ENCODE assay signal across 8 cellular contexts in the genomic region with DNA sequence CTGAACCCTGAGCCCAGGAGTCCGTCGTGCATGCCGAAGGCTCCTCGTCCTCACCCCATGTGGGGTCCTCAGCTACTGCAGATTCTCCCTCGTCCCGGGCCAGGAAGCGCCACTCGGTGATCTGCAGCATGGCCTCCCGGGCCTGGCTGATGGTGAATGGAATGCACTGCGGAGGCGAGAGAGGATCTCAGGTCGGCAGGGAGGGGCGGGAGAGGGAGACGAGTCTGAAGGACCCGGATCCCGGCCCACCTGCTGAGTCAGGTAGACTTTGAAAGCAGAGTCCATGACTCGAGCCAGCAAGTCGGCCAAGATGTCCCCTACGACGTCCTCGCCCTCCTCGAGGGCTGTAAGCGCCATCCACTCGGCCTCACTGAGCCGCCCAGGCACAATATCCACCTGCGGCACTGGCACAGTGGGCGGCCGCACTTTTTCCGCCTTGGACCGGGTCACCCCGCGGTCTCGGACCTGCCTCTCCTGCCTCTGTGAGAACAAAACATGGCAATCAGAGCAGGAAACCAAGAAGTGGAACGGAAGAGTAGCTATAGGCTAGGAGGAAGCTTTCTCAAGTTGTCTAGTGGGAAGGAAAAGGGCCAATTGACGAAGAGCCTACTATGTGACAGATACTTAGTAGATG. TPM values are rescaled to one million over a fixed set of nuclear protein-coding genes. Genes with fewer than 3 reads are reported as not detected.
A peak's percentile ranks its signal among the peaks of the same experiment; 100 is the strongest.
DNase-seq lines count a peak whose midpoint lies in the region; ATAC-seq and TF ChIP-seq lines count a peak whose summit lies in the region.

No MANE protein-coding gene starts in this region.

- H3K9me3 Mint-ChIP-seq in WTC11, result no peaks in the 10 kb centered on the region

- peaks cover 55% of the 10 kb centered on the region for H3K4me1 ChIP-seq in DOHH2 (ENCODE audit: control insufficient read depth, low read length)
- H3K4me1 ChIP-seq in gastrocnemius medialis, result peaks cover 4 to 14% of the 10 kb centered on the region in 2 donors

- H3F3A ChIP-seq in DOHH2 (ENCODE audit: control insufficient read depth, insufficient read depth), result 0 out of 2 replicates have a peak, but pooled peaks cover 7% of the 10 kb centered on the region

- no peaks in the 10 kb centered on the region for H3K9me3 ChIP-seq in DOHH2 (ENCODE audit: control insufficient read depth, insufficient read depth, low read length)
- no peaks in the 10 kb centered on the region for H3K9me3 ChIP-seq in gastrocnemius medialis

- H3K36me3 ChIP-seq in DOHH2 (ENCODE audit: control insufficient read depth, low read length), result no peaks in the 10 kb centered on the region
- no peaks in the 10 kb centered on the region for H3K36me3 ChIP-seq in gastrocnemius medialis

- peaks cover 76% of the 10 kb centered on the region for H3K27me3 Mint-ChIP-seq in WTC11 (ENCODE audit: low read depth)

- no peaks in the 10 kb centered on the region for H3K79me2 ChIP-seq in DOHH2 (ENCODE audit: control insufficient read depth, low read length)

- POLR2A ChIA-PET in WTC11 (lab: Charles Lee), result interaction anchor here (1.1 to 1.3 kb wide), 2 partner anchors 25 to 42 kb away, joined by 3 to 10 read pairs; no protein-coding TSS in a partner anchor

- DNase-seq in WTC11 (ENCODE audit: low spot score) (peak; percentile 62), fibroblast of villous mesenchyme (ENCODE audit: low read depth) (no peak), gastrocnemius medialis (no peak), NCI-H82 treated with DMSO at 0.1 percent for 48 hours (lab: John Stamatoyannopoulos, UW; ENCODE audit: unreplicated experiment) (no peak), NCI-H748 (lab: John Stamatoyannopoulos, UW; ENCODE audit: unreplicated experiment) (no peak), posterior vena cava (ENCODE audit: low spot score) (no peak)
- DNase-seq in activated CD4-positive, CD25-positive, alpha-beta regulatory T cell treated with anti-CD3 and anti-CD28 coated beads, Interleukin-2, amount 50 U/mL, for 72 hours, result no peak

- H3K27ac ChIP-seq in DOHH2 (ENCODE audit: low read depth, low read length) (no peak overlapping the region), gastrocnemius medialis (peak overlapping the region in 1 of 4 donors; percentile 33)

- in situ Hi-C loops in gastrocnemius medialis (cut with MboI; ENCODE audit: low sequenced_read_pairs in 4 of 4), result no loop called here

- TF ChIP-seq POLR2A in gastrocnemius medialis (IDR thresholded peaks at IDR 0.05), result no peak

- TF ChIP-seq CTCF in DOHH2 (IDR thresholded peaks at IDR 0.05; ENCODE audit: low read depth, low read length, poor library complexity, severe bottlenecking) (no peak), WTC11 (IDR thresholded peaks at IDR 0.05) (no peak), fibroblast of villous mesenchyme (IDR thresholded peaks at IDR 0.05; ENCODE audit: insufficient read depth, low read depth, low read length) (no peak), gastrocnemius medialis (IDR thresholded peaks at IDR 0.05 in 4 of 5, conservative IDR thresholded peaks at IDR 0.05 in 1 of 5) (no peak)

- H3K27ac Mint-ChIP-seq in WTC11, result no peak overlapping the region

- peaks cover 13% of the 10 kb centered on the region for H3K4me1 Mint-ChIP-seq in WTC11

- peak overlapping the region; percentile 78 for H3K4me2 ChIP-seq in DOHH2 (ENCODE audit: low read length)

- no peaks in the 10 kb centered on the region for H3K9me2 ChIP-seq in DOHH2 (replicated peaks; ENCODE audit: control insufficient read depth, low read length)

- ATAC-seq in WTC11 (peak; percentile 15), gastrocnemius medialis (no peak)

- intact Hi-C loops in gastrocnemius medialis (cut with DNase I; ENCODE audit: low total_unique reads), result no loop called here
- intact Hi-C loops in posterior vena cava (cut with DNase I), result loop anchor here in 1 of 2 donors (1.0 kb wide), 1 partner anchor 49 kb away; no protein-coding TSS in a partner anchor

- CTCF ChIA-PET in WTC11 (lab: Charles Lee), result interaction anchor here (0.7 to 2.5 kb wide), 6 partner anchors 24 to 81 kb away, joined by 3 to 14 read pairs (median 5); partner anchors contain the start of gene WBP1

- H3K4me3 ChIP-seq in DOHH2 (ENCODE audit: low read length) (peak overlapping the region; percentile 58; the same call in 1 of the 2 replicates), fibroblast of villous mesenchyme (ENCODE audit: low read depth, low read length) (peak overlapping the region; percentile 56), gastrocnemius medialis (peak overlapping the region; percentile 40 to 70 (median 58))

- peak overlapping the region; percentile 63 for H3K4me3 Mint-ChIP-seq in WTC11

- H3K36me3 Mint-ChIP-seq in WTC11, result no peaks in the 10 kb centered on the region

- H3K27me3 ChIP-seq in DOHH2 (ENCODE audit: control insufficient read depth, low read length) (peaks cover 17% of the 10 kb centered on the region), gastrocnemius medialis (peaks cover 13 to 30% (median 22%) of the 10 kb centered on the region in 3 donors)

- H4K20me1 ChIP-seq in DOHH2 (ENCODE audit: control insufficient read depth, insufficient read depth, low read depth, low read length), result no peaks in the 10 kb centered on the region

TF ChIP-seq in WTC11, 78 proteins besides CTCF, POLR2A, EP300 and RAD21 (continues in another document):
- no peak for TF ChIP-seq TEAD4 (CRISPR knock-in tag; IDR thresholded peaks at IDR 0.05)
- 0 out of 2 replicates have a peak, but pooled peaks have one; percentile 25 for TF ChIP-seq RELA (CRISPR knock-in tag; IDR thresholded peaks at IDR 0.05; ENCODE audit: borderline replicate concordance)
- no peak for TF ChIP-seq ZNF532 (CRISPR knock-in tag; IDR thresholded peaks at IDR 0.05; ENCODE audit: borderline replicate concordance)
- 0 out of 2 replicates have a peak, but pooled peaks have one; percentile 40 for TF ChIP-seq FOXP1 (CRISPR knock-in tag; IDR thresholded peaks at IDR 0.05; ENCODE audit: borderline replicate concordance)
- no peak for TF ChIP-seq NR3C1 (CRISPR knock-in tag; conservative IDR thresholded peaks at IDR 0.05; ENCODE audit: low read depth)
- TF ChIP-seq TP53 (CRISPR knock-in tag; IDR thresholded peaks at IDR 0.05), result no peak
- no peak for TF ChIP-seq ZNF416 (CRISPR knock-in tag; IDR thresholded peaks at IDR 0.05)

RNA-seq across cellular contexts. Expression of gene C2orf81, which starts 5.5 kb away (rescaled TPM):
- total RNA-seq in WTC11 (2021) (2.9 to 3.6 TPM (median 3.3 TPM) in 3 replicates), fibroblast of villous mesenchyme (0.86 and 1.3 TPM in 2 replicates), gastrocnemius medialis (under 1 TPM in 1 of 4 donors, not detected in 3; 0.24 TPM), posterior vena cava (1 to 10 TPM; 2.3 to 2.7 TPM)

RNA-seq across cellular contexts. Expression of gene WDR54, which starts 5.7 kb away (rescaled TPM):
- total RNA-seq in WTC11 (2021), result 55.2 to 95.7 TPM (median 89.3 TPM) in 3 replicates
- 28.9 and 43.8 TPM in 2 replicates for total RNA-seq in fibroblast of villous mesenchyme
- 1 to 10 TPM in 2 of 4 donors, under 1 TPM in 2; 0.51 to 2.1 (median 1.4) TPM for total RNA-seq in gastrocnemius medialis
- total RNA-seq in posterior vena cava, result 1 to 10 TPM; 7.9 to 9.4 TPM

RNA-seq across cellular contexts. Expression of gene RTKN, which starts 25.9 kb away (rescaled TPM):
- total RNA-seq in WTC11 (2021), result 66.6 to 80.1 TPM (median 67.7 TPM) in 3 replicates
- 17.4 and 18.1 TPM in 2 replicates for total RNA-seq in fibroblast of villous mesenchyme
- total RNA-seq in gastrocnemius medialis, result 10 to 100 TPM in 1 of 4 donors, 1 to 10 TPM in 3; 2.2 to 17.6 (median 5.9) TPM
- 10 to 100 TPM; 10.6 to 16.8 TPM for total RNA-seq in posterior vena cava

RNA-seq across cellular contexts. Expression of gene DCTN1, which starts 35.8 kb away (rescaled TPM):
- total RNA-seq in WTC11 (2021), result 165 to 179 TPM (median 168 TPM) in 3 replicates
- 136 and 153 TPM in 2 replicates for total RNA-seq in fibroblast of villous mesenchyme
- total RNA-seq in gastrocnemius medialis, result 100 to 1,000 TPM in 2 of 4 donors, 10 to 100 TPM in 2; 89.8 to 127 (median 103) TPM
- 100 to 1,000 TPM; 165 to 167 TPM for total RNA-seq in posterior vena cava

RNA-seq across cellular contexts. Expression of gene INO80B, which starts 39.0 kb away (rescaled TPM):
- 15.8 to 20.2 TPM (median 17.3 TPM) in 3 replicates for total RNA-seq in WTC11 (2021)
- 10.0 and 11.7 TPM in 2 replicates for total RNA-seq in fibroblast of villous mesenchyme
- 10 to 100 TPM; 14.5 to 51.9 (median 41.1) TPM for total RNA-seq in gastrocnemius medialis
- 10 to 100 TPM; 20.5 TPM for total RNA-seq in posterior vena cava
